1 cellular context compared by ENCODE assay signal in genomic region chr7:10707519-10707918, GRCh38.
TF ChIP-seq lines count a peak whose summit lies in the region.

No MANE protein-coding gene starts in this region.

TF ChIP-seq in K562, 482 proteins besides CTCF, POLR2A, EP300 and RAD21 (continued from another document and continues in another):
- TF ChIP-seq, protein P1, sequence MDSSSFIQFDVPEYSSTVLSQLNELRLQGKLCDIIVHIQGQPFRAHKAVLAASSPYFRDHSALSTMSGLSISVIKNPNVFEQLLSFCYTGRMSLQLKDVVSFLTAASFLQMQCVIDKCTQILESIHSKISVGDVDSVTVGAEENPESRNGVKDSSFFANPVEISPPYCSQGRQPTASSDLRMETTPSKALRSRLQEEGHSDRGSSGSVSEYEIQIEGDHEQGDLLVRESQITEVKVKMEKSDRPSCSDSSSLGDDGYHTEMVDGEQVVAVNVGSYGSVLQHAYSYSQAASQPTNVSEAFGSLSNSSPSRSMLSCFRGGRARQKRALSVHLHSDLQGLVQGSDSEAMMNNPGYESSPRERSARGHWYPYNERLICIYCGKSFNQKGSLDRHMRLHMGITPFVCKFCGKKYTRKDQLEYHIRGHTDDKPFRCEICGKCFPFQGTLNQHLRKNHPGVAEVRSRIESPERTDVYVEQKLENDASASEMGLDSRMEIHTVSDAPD (CRISPR knock-in tag; IDR thresholded peaks at IDR 0.05): no peak
- peak; percentile 96 for TF ChIP-seq SOX6 (IDR thresholded peaks at IDR 0.05)
- TF ChIP-seq HDAC3 (IDR thresholded peaks at IDR 0.05; ENCODE audit: borderline replicate concordance, partially characterized antibody): peak; percentile 83
- 0 out of 2 replicates have a peak, but pooled peaks have one; percentile 75 for TF ChIP-seq ZNF589 (CRISPR knock-in tag; IDR thresholded peaks at IDR 0.05; ENCODE audit: low read depth)
- no peak for TF ChIP-seq ZNF280A (IDR thresholded peaks at IDR 0.05; ENCODE audit: low read depth, partially characterized antibody)
- TF ChIP-seq CREB3 (tag; conservative IDR thresholded peaks at IDR 0.05; ENCODE audit: low read depth): no peak
- no peak for TF ChIP-seq ZC3H4 (CRISPR knock-in tag; IDR thresholded peaks at IDR 0.05; ENCODE audit: borderline replicate concordance)
- no peak for TF ChIP-seq HDAC6 (IDR thresholded peaks at IDR 0.05; ENCODE audit: low read depth, low read length)
- TF ChIP-seq, protein P2, sequence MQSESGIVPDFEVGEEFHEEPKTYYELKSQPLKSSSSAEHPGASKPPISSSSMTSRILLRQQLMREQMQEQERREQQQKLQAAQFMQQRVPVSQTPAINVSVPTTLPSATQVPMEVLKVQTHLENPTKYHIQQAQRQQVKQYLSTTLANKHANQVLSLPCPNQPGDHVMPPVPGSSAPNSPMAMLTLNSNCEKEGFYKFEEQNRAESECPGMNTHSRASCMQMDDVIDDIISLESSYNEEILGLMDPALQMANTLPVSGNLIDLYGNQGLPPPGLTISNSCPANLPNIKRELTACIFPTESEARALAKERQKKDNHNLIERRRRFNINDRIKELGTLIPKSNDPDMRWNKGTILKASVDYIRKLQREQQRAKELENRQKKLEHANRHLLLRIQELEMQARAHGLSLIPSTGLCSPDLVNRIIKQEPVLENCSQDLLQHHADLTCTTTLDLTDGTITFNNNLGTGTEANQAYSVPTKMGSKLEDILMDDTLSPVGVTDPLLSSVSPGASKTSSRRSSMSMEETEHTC (IDR thresholded peaks at IDR 0.05): no peak
- TF ChIP-seq, protein P3, sequence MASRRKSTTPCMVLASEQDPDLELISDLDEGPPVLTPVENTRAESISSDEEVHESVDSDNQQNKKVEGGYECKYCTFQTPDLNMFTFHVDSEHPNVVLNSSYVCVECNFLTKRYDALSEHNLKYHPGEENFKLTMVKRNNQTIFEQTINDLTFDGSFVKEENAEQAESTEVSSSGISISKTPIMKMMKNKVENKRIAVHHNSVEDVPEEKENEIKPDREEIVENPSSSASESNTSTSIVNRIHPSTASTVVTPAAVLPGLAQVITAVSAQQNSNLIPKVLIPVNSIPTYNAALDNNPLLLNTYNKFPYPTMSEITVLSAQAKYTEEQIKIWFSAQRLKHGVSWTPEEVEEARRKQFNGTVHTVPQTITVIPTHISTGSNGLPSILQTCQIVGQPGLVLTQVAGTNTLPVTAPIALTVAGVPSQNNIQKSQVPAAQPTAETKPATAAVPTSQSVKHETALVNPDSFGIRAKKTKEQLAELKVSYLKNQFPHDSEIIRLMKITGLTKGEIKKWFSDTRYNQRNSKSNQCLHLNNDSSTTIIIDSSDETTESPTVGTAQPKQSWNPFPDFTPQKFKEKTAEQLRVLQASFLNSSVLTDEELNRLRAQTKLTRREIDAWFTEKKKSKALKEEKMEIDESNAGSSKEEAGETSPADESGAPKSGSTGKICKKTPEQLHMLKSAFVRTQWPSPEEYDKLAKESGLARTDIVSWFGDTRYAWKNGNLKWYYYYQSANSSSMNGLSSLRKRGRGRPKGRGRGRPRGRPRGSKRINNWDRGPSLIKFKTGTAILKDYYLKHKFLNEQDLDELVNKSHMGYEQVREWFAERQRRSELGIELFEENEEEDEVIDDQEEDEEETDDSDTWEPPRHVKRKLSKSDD (conservative IDR thresholded peaks at IDR 0.05; ENCODE audit: low read length): no peak
- TF ChIP-seq RFX7 (CRISPR knock-in tag; IDR thresholded peaks at IDR 0.05): no peak
- TF ChIP-seq ZNF507 (tag; conservative IDR thresholded peaks at IDR 0.05): no peak
- peak; percentile 50 to 54; a peak in 2 of 4 replicates for TF ChIP-seq MAZ (CRISPR knock-in tag; conservative IDR thresholded peaks at IDR 0.05 in 1 of 2, IDR thresholded peaks at IDR 0.05 in 1 of 2)
- no peak for TF ChIP-seq RBM25 (IDR thresholded peaks at IDR 0.05; ENCODE audit: low read depth, low read length, severe bottlenecking)
- TF ChIP-seq CREB5 (CRISPR knock-in tag; IDR thresholded peaks at IDR 0.05): no peak
- TF ChIP-seq TCF7 (IDR thresholded peaks at IDR 0.05; ENCODE audit: borderline replicate concordance): peak; percentile 100
- no peak for TF ChIP-seq PHF20 (IDR thresholded peaks at IDR 0.05; ENCODE audit: partially characterized antibody)
- TF ChIP-seq HSF4 (CRISPR knock-in tag; IDR thresholded peaks at IDR 0.05; ENCODE audit: borderline replicate concordance): no peak
- no peak for TF ChIP-seq MTA3 (IDR thresholded peaks at IDR 0.05; ENCODE audit: borderline replicate concordance)
- TF ChIP-seq HEY1 (CRISPR knock-in tag; IDR thresholded peaks at IDR 0.05; ENCODE audit: borderline replicate concordance): peak; percentile 77; the same call in 1 of the 2 replicates
- TF ChIP-seq MED1 (CRISPR knock-in tag; IDR thresholded peaks at IDR 0.05; ENCODE audit: borderline replicate concordance): no peak
- no peak for TF ChIP-seq CBX2 (IDR thresholded peaks at IDR 0.05; ENCODE audit: insufficient read depth, low read length, poor library complexity, severe bottlenecking)
- TF ChIP-seq MAFK (IDR thresholded peaks at IDR 0.05; ENCODE audit: low read length): peak; percentile 33; the same call in 1 of the 2 replicates
- no peak for TF ChIP-seq SNIP1 (IDR thresholded peaks at IDR 0.05; ENCODE audit: low read depth)
- TF ChIP-seq GTF2E2 (tag; IDR thresholded peaks at IDR 0.05): no peak
- no peak for TF ChIP-seq DEAF1 (CRISPR knock-in tag; IDR thresholded peaks at IDR 0.05)
- no peak for TF ChIP-seq KDM5B (IDR thresholded peaks at IDR 0.05; ENCODE audit: insufficient replicate concordance, low read depth, low read length)
- no peak for TF ChIP-seq SLC30A9 (CRISPR knock-in tag; IDR thresholded peaks at IDR 0.05)
- TF ChIP-seq BCLAF1 (IDR thresholded peaks at IDR 0.05; ENCODE audit: borderline replicate concordance in 1 of 2, control insufficient read depth in 1 of 2, low read depth in 2 of 2, low read length in 1 of 2): no peak
- TF ChIP-seq TCF3 (CRISPR knock-in tag; IDR thresholded peaks at IDR 0.05): peak; percentile 84
- no peak for TF ChIP-seq ATF6 (CRISPR knock-in tag; IDR thresholded peaks at IDR 0.05)
- TF ChIP-seq HMG20A (CRISPR knock-in tag; conservative IDR thresholded peaks at IDR 0.05): peak; percentile 79; the same call in 1 of the 2 replicates
- TF ChIP-seq, protein P4, sequence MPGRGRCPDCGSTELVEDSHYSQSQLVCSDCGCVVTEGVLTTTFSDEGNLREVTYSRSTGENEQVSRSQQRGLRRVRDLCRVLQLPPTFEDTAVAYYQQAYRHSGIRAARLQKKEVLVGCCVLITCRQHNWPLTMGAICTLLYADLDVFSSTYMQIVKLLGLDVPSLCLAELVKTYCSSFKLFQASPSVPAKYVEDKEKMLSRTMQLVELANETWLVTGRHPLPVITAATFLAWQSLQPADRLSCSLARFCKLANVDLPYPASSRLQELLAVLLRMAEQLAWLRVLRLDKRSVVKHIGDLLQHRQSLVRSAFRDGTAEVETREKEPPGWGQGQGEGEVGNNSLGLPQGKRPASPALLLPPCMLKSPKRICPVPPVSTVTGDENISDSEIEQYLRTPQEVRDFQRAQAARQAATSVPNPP (IDR thresholded peaks at IDR 0.05; ENCODE audit: borderline replicate concordance, insufficient read depth, insufficient read length): no peak
- no peak for TF ChIP-seq ZNF398 (CRISPR knock-in tag; IDR thresholded peaks at IDR 0.05)
- TF ChIP-seq HCFC1 (IDR thresholded peaks at IDR 0.05; ENCODE audit: low read depth, low read length): no peak
- TF ChIP-seq RBM39 (optimal IDR thresholded peaks at IDR 0.05; ENCODE audit: low read depth, low read length): no peak
- peak; percentile 95 for TF ChIP-seq CBFA2T3 (IDR thresholded peaks at IDR 0.05)
- TF ChIP-seq WHSC1 (IDR thresholded peaks at IDR 0.05; ENCODE audit: low read length): no peak
- TF ChIP-seq ASH1L (IDR thresholded peaks at IDR 0.05; ENCODE audit: borderline replicate concordance, low read depth, partially characterized antibody): no peak
- TF ChIP-seq ZBTB17 (CRISPR knock-in tag; IDR thresholded peaks at IDR 0.05): peak; percentile 61; the same call in 1 of the 2 replicates
- TF ChIP-seq PHF8 (IDR thresholded peaks at IDR 0.05; ENCODE audit: borderline replicate concordance, low read length): no peak
